ENCODE assay signal across 8 cellular contexts in genomic region chr15:64067564-64068030, GRCh38. TPM values are rescaled to one million over a fixed set of nuclear protein-coding genes. Genes with fewer than 3 reads are reported as not detected.
DNase-seq lines count a peak whose midpoint lies in the region; ATAC-seq and TF ChIP-seq lines count a peak whose summit lies in the region.

No MANE protein-coding gene starts in this region.

- H3K36me3 Mint-ChIP-seq in activated naive CD4-positive, alpha-beta T cell treated with anti-CD3 and anti-CD28 coated beads, Interleukin-2, amount 10 ng/mL, durations not matched to agents 7 days and 5 days, result peaks cover 6% of the 10 kb centered on the region
- H3K36me3 Mint-ChIP-seq in progenitor cell of endocrine pancreas (ENCODE audit: insufficient read depth), result peaks cover 7% of the 10 kb centered on the region

- H3K4me1 Mint-ChIP-seq in activated naive CD4-positive, alpha-beta T cell treated with anti-CD3 and anti-CD28 coated beads, Interleukin-2, amount 10 ng/mL, durations not matched to agents 7 days and 5 days, result peaks cover 15% of the 10 kb centered on the region
- H3K4me1 Mint-ChIP-seq in progenitor cell of endocrine pancreas (ENCODE audit: low read depth), result peaks cover 4% of the 10 kb centered on the region

- peak; percentile 83 for TF ChIP-seq CTCF in GM12864 (IDR thresholded peaks at IDR 0.05; ENCODE audit: low read depth, low read length, missing control alignments)
- peak; percentile 81 for TF ChIP-seq CTCF in progenitor cell of endocrine pancreas (IDR thresholded peaks at IDR 0.05; ENCODE audit: unreplicated experiment)
- peak; percentile 83 to 91 (median 90) for TF ChIP-seq CTCF in vagina (IDR thresholded peaks at IDR 0.05)

- no peak overlapping the region for H3K4me3 ChIP-seq in GM12864 (ENCODE audit: low read depth, low read length)
- H3K4me3 ChIP-seq in SK-N-MC, result no peak overlapping the region
- H3K4me3 ChIP-seq in vagina, result no peak overlapping the region

- H3K9me3 Mint-ChIP-seq in activated naive CD4-positive, alpha-beta T cell treated with anti-CD3 and anti-CD28 coated beads, Interleukin-2, amount 10 ng/mL, durations not matched to agents 7 days and 5 days, result no peaks in the 10 kb centered on the region
- H3K9me3 Mint-ChIP-seq in progenitor cell of endocrine pancreas (ENCODE audit: low read depth), result no peaks in the 10 kb centered on the region

- H3K27ac ChIP-seq in SK-N-MC (no peak overlapping the region), vagina (peak overlapping the region; percentile 77)

- H3K27me3 Mint-ChIP-seq in activated naive CD4-positive, alpha-beta T cell treated with anti-CD3 and anti-CD28 coated beads, Interleukin-2, amount 10 ng/mL, durations not matched to agents 7 days and 5 days, result no peaks in the 10 kb centered on the region
- no peaks in the 10 kb centered on the region for H3K27me3 Mint-ChIP-seq in progenitor cell of endocrine pancreas

- H3K36me3 ChIP-seq in SK-N-MC (ENCODE audit: insufficient read depth, low read length) (peaks cover 12% of the 10 kb centered on the region), vagina (no peaks in the 10 kb centered on the region)

- CTCF ChIA-PET in activated naive CD4-positive, alpha-beta T cell treated with anti-CD3 and anti-CD28 coated beads, Interleukin-2, amount 10 ng/mL, durations not matched to agents 7 days and 5 days (lab: Charles Lee), result interaction anchor here (0.6 to 8.4 kb wide), 39 partner anchors 9 to 789 kb away, joined by 3 to 114 read pairs (median 4); partner anchors contain the start of genes CIAO2A and DAPK2

- no peak overlapping the region for H3K9ac ChIP-seq in SK-N-MC (ENCODE audit: insufficient read length)

- H3K9me3 ChIP-seq in SK-N-MC (ENCODE audit: low read depth, low read length) (no peaks in the 10 kb centered on the region), vagina (no peaks in the 10 kb centered on the region)

- peak; percentile 71 for ATAC-seq in Right ventricle myocardium inferior
- no peak for ATAC-seq in HG03460 (IDR thresholded peaks at IDR 0.05; ENCODE audit: unreplicated experiment)

- no peak overlapping the region for H3K27ac Mint-ChIP-seq in activated naive CD4-positive, alpha-beta T cell treated with anti-CD3 and anti-CD28 coated beads, Interleukin-2, amount 10 ng/mL, durations not matched to agents 7 days and 5 days
- H3K27ac Mint-ChIP-seq in progenitor cell of endocrine pancreas, result no peak overlapping the region

- no peak overlapping the region for H3K4me3 Mint-ChIP-seq in activated naive CD4-positive, alpha-beta T cell treated with anti-CD3 and anti-CD28 coated beads, Interleukin-2, amount 10 ng/mL, durations not matched to agents 7 days and 5 days
- no peak overlapping the region for H3K4me3 Mint-ChIP-seq in progenitor cell of endocrine pancreas (ENCODE audit: low read depth)

- H3K27me3 ChIP-seq in vagina, result no peaks in the 10 kb centered on the region

- DNase-seq in GM12864 (ENCODE audit: low read depth) (no peak), M059J (ENCODE audit: low read depth) (peak; percentile 63), SK-N-MC (ENCODE audit: low read depth, low spot score) (peak; percentile 64), Right ventricle myocardium inferior (ENCODE audit: missing footprints) (no peak), progenitor cell of endocrine pancreas (ENCODE audit: low spot score, unreplicated experiment) (peak; percentile 68), vagina (ENCODE audit: extremely low spot score in 2 of 2) (no peak)
- DNase-seq in activated naive CD4-positive, alpha-beta T cell treated with anti-CD3 and anti-CD28 coated beads, Interleukin-2, amount 10 ng/mL, durations not matched to agents 7 days and 5 days, result peak; percentile 78

- no peak for TF ChIP-seq POLR2A in vagina (IDR thresholded peaks at IDR 0.05)

- intact Hi-C loops in Right ventricle myocardium inferior (cut with DNase I), result loop anchor here (2.0 to 5.0 kb wide), 2 partner anchors 315 to 455 kb away; no protein-coding TSS in a partner anchor
- intact Hi-C loops in vagina (cut with DNase I), result loop anchor here (5.0 kb wide), 1 partner anchor 315 kb away; no protein-coding TSS in a partner anchor

- H3K4me1 ChIP-seq in vagina, result peaks cover 45% of the 10 kb centered on the region

RNA-seq across cellular contexts. Expression of gene DAPK2, which starts 21.3 kb away (rescaled TPM):
- 7.3 and 8.0 TPM in 2 replicates for total RNA-seq in M059J (2014; rRNA removed; shearing (Covaris generic))
- total RNA-seq in Right ventricle myocardium inferior (47.9 TPM), progenitor cell of endocrine pancreas (2.0 and 3.2 TPM in 2 replicates), vagina (50.3 TPM)

RNA-seq across cellular contexts. Expression of gene CIAO2A, which starts 26.0 kb away (rescaled TPM):
- 172 and 196 TPM in 2 replicates for total RNA-seq in M059J (2014; rRNA removed; shearing (Covaris generic))
- total RNA-seq in Right ventricle myocardium inferior (66.7 TPM), progenitor cell of endocrine pancreas (52.6 and 54.4 TPM in 2 replicates), vagina (36.1 TPM)

RNA-seq across cellular contexts. Expression of gene SNX1, which starts 28.2 kb away (rescaled TPM):
- 21.9 and 29.8 TPM in 2 replicates for total RNA-seq in M059J (2014; rRNA removed; shearing (Covaris generic))
- total RNA-seq in Right ventricle myocardium inferior (90.7 TPM), progenitor cell of endocrine pancreas (91.4 and 95.9 TPM in 2 replicates), vagina (92.8 TPM)

Comparison
In these comparisons a context has a peak if more than half of its experiments do, and no peak if none do; other contexts are left out.
1. DNase-seq: peak in M059J (single experiment), SK-N-MC (single experiment), activated naive CD4-positive, alpha-beta T cell treated with anti-CD3 and anti-CD28 coated beads, Interleukin-2, amount 10 ng/mL, durations not matched to agents 7 days and 5 days (single experiment) and progenitor cell of endocrine pancreas (single experiment); none in GM12864 (single experiment), Right ventricle myocardium inferior (single experiment) and vagina (0 of 2).
2. Peak in every context shown above with its lines, with median percentiles within 50 percentile points of each other: CTCF ChIP-seq.